ENCODE assay signal across 7 cellular contexts in the genomic region with DNA sequence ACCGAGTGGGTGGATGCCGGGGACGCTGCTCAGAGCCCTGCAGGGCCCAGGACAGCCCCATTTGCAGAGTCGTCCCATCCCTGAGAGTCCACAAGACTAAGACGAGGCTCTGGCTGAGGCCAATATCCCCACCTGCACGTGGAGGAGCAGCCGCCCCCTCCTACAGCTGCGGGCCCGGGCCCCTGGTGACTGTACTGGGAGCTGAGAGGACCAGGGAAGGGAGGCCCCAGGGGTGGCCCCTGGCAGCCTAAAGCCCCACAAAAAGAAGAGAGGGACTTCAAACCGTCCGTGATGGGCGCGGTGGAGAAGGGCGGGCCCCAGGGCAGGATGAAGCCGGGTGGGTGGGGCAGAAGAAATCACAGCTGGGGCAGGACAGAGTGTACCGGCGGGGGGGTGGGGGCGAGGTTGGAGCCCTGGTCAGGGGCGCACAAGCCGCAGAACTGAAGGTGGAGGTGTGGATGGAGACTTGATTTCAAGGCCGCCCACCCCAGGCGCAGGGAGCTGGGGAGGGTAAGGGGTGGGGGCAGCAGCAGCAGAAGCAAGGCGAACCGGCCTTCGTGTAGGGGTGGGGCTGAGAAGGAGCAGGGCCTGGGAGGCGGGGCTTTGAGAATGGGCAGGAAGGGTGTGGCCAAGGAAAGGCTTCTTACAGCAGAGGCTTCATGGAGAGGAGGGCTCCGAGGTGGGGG. TPM values are rescaled to one million over a fixed set of nuclear protein-coding genes. Genes with fewer than 3 reads are reported as not detected.
DNase-seq lines count a peak whose midpoint lies in the region; ATAC-seq and TF ChIP-seq lines count a peak whose summit lies in the region.
"Had no signal": no experiment of that assay in that cellular context is flagged by ENCODE, and none has a peak within 500 bp of the region (broad histone marks: within the 10 kb centered on the region; RNA-seq: fewer than 3 reads in every experiment).

No MANE protein-coding gene starts in this region.

- H3K4me1 Mint-ChIP-seq in activated T-cell treated with anti-CD3 and anti-CD28 coated beads, Interleukin-2, amount 50 U/mL, for 72 hours (ENCODE audit: low read depth) = peaks cover 11% of the 10 kb centered on the region

- DNase-seq in CD1c-positive myeloid dendritic cell (ENCODE audit: extremely low spot score) = peak; percentile 76
- peak; percentile 95 for DNase-seq in NAMALWA (ENCODE audit: low spot score)
- peak; percentile 87 to 92 for DNase-seq in activated T-cell treated with anti-CD3 and anti-CD28 coated beads, Interleukin-2, amount 50 U/mL, for 72 hours
- DNase-seq in left colon = peak; percentile 90 to 91
- peak in 1 of 2 donors; percentile 52 for DNase-seq in uterus
- DNase-seq in pons (ENCODE audit: low spot score) = no peak

- H3K4me3 Mint-ChIP-seq in activated T-cell treated with anti-CD3 and anti-CD28 coated beads, Interleukin-2, amount 50 U/mL, for 72 hours = peak overlapping the region; percentile 74 to 80

- no peaks in the 10 kb centered on the region for H3K36me3 ChIP-seq in uterus

- ATAC-seq in activated T-cell treated with anti-CD3 and anti-CD28 coated beads, Interleukin-2, amount 50 U/mL, for 72 hours (replicated peaks in 1 of 2) = peak; percentile 88 to 89
- ATAC-seq in left colon = peak; percentile 84

- no peak overlapping the region for H3K4me3 ChIP-seq in uterus

- no peaks in the 10 kb centered on the region for H3K9me3 Mint-ChIP-seq in activated T-cell treated with anti-CD3 and anti-CD28 coated beads, Interleukin-2, amount 50 U/mL, for 72 hours

- peak overlapping the region; percentile 13 to 64 for H3K27ac ChIP-seq in uterus

- intact Hi-C loops in left colon (cut with DNase I, micrococcal nuclease) (no loop called here), uterus (cut with DNase I; ENCODE audit: low total_unique reads) (no loop called here)

- peaks cover 5 to 17% of the 10 kb centered on the region in 2 donors for H3K4me1 ChIP-seq in uterus

- peaks cover 2 to 4% of the 10 kb centered on the region in 2 donors for H3K36me3 Mint-ChIP-seq in activated T-cell treated with anti-CD3 and anti-CD28 coated beads, Interleukin-2, amount 50 U/mL, for 72 hours (ENCODE audit: insufficient read depth in 2 of 2)

- H3K9me3 ChIP-seq in uterus = no peaks in the 10 kb centered on the region

- no peaks in the 10 kb centered on the region for H3K27me3 ChIP-seq in uterus

- H3K27me3 Mint-ChIP-seq in activated T-cell treated with anti-CD3 and anti-CD28 coated beads, Interleukin-2, amount 50 U/mL, for 72 hours (ENCODE audit: low read depth) = no peaks in the 10 kb centered on the region

- H3K27ac Mint-ChIP-seq in activated T-cell treated with anti-CD3 and anti-CD28 coated beads, Interleukin-2, amount 50 U/mL, for 72 hours = peak overlapping the region; percentile 56

- no peak for TF ChIP-seq POLR2A in uterus (IDR thresholded peaks at IDR 0.05)

- TF ChIP-seq CTCF in uterus (IDR thresholded peaks at IDR 0.05) = no peak

RNA-seq across cellular contexts. Expression of gene CFD, which starts 12.9 kb away (rescaled TPM):
- total RNA-seq in activated T-cell treated with anti-CD3 and anti-CD28 coated beads, Interleukin-2, amount 50 U/mL, for 72 hours = 1 to 10 TPM; 2.1 to 3.1 TPM
- 100 to 1,000 TPM in 1 of 2 donors, 10 to 100 TPM in 1; 57.0 to 136 TPM for total RNA-seq in left colon
- total RNA-seq in uterus = 100 to 1,000 TPM in 1 of 4 donors, 10 to 100 TPM in 1, 1 to 10 TPM in 2; 3.2 to 233 (median 50.2) TPM

RNA-seq across cellular contexts. Expression of gene ELANE, which starts 20.3 kb away (rescaled TPM):
- total RNA-seq in activated T-cell treated with anti-CD3 and anti-CD28 coated beads, Interleukin-2, amount 50 U/mL, for 72 hours = not detected
- total RNA-seq in left colon (under 1 TPM in 1 of 2 donors, not detected in 1; 0.81 TPM), uterus (1 to 10 TPM in 1 of 4 donors, not detected in 3; 3.4 TPM)

RNA-seq across cellular contexts. Expression of gene MED16, which starts 20.6 kb away (rescaled TPM):
- total RNA-seq in activated T-cell treated with anti-CD3 and anti-CD28 coated beads, Interleukin-2, amount 50 U/mL, for 72 hours = 10 to 100 TPM; 59.8 to 62.2 TPM
- total RNA-seq in left colon (10 to 100 TPM; 63.1 to 70.6 TPM), uterus (10 to 100 TPM; 12.0 to 69.1 (median 43.1) TPM)

RNA-seq across cellular contexts. Expression of gene RNU6-9, which starts 20.9 kb away (rescaled TPM):
- not detected for total RNA-seq in activated T-cell treated with anti-CD3 and anti-CD28 coated beads, Interleukin-2, amount 50 U/mL, for 72 hours
- total RNA-seq in left colon (not detected), uterus (not detected)
- total RNA-seq: subcutaneous adipose tissue had no signal

RNA-seq across cellular contexts. Expression of gene PRTN3, which starts 31.6 kb away (rescaled TPM):
- not detected for total RNA-seq in activated T-cell treated with anti-CD3 and anti-CD28 coated beads, Interleukin-2, amount 50 U/mL, for 72 hours
- total RNA-seq in left colon (not detected), uterus (1 to 10 TPM in 1 of 4 donors, not detected in 3; 2.9 TPM)
- total RNA-seq: subcutaneous adipose tissue had no signal
